Comparison of ENCODE assay signal across 28 cellular contexts in genomic region chr22:44307509-44308169, GRCh38. TPM values are rescaled to one million over a fixed set of nuclear protein-coding genes. Genes with fewer than 3 reads are reported as not detected.
DNase-seq lines count a peak whose midpoint lies in the region; ATAC-seq and TF ChIP-seq lines count a peak whose summit lies in the region.
"Had no signal": no experiment of that assay in that cellular context is flagged by ENCODE, and none has a peak within 500 bp of the region (broad histone marks: within the 10 kb centered on the region; RNA-seq: fewer than 3 reads in every experiment).

No MANE protein-coding gene starts in this region.

- no peak overlapping the region for H3K4me3 ChIP-seq in fibroblast of the aortic adventitia (ENCODE audit: low read depth, low read length)
- H3K4me3 ChIP-seq in right atrium auricular region, result no peak overlapping the region
- no peak overlapping the region for H3K4me3 ChIP-seq in ovary
- no peak overlapping the region for H3K4me3 ChIP-seq in uterus
- H3K4me3 ChIP-seq: skin epidermis, thoracic aorta had no signal

- H3K27me3 ChIP-seq in right atrium auricular region, result no peaks in the 10 kb centered on the region
- no peaks in the 10 kb centered on the region for H3K27me3 ChIP-seq in ovary
- no peaks in the 10 kb centered on the region for H3K27me3 ChIP-seq in uterus

- no peak for TF ChIP-seq EP300 in ovary (IDR thresholded peaks at IDR 0.05)

- ATAC-seq in HG03108 (IDR thresholded peaks at IDR 0.05; ENCODE audit: unreplicated experiment), result no peak
- ATAC-seq in GM19023 (IDR thresholded peaks at IDR 0.05; ENCODE audit: unreplicated experiment), result no peak
- ATAC-seq: naive thymus-derived CD8-positive, alpha-beta T cell; stimulated activated effector memory CD8-positive, alpha-beta T cell treated with anti-CD3 and anti-CD28 coated beads, Interleukin-12 subunit alpha, Interleukin-12 subunit beta, amount 100 ng/mL, for 72 hours had no signal

- H3K36me3 ChIP-seq in right atrium auricular region (no peaks in the 10 kb centered on the region), ovary (no peaks in the 10 kb centered on the region), uterus (no peaks in the 10 kb centered on the region)
- H3K36me3 ChIP-seq: thoracic aorta had no signal

- H3K4me1 ChIP-seq in right atrium auricular region (peaks cover 0 to 4% of the 10 kb centered on the region in 2 donors), ovary (ENCODE audit: insufficient read depth) (peaks cover 9% of the 10 kb centered on the region), uterus (peaks cover 20 to 45% of the 10 kb centered on the region in 2 donors)

- DNase-seq in fibroblast of the aortic adventitia (ENCODE audit: low read depth) (peak; percentile 61), right atrium auricular region (ENCODE audit: low spot score) (no peak), ovary (peak in 4 of 5 donors; percentile 49 to 74 (median 67)), uterus (peak; percentile 82 to 90), DMS53 treated with DMSO at 0.1 percent for 48 hours (lab: John Stamatoyannopoulos, UW; ENCODE audit: unreplicated experiment) (no peak)
- DNase-seq: activated CD4-positive, alpha-beta memory T cell treated with anti-CD3 and anti-CD28 coated beads, Interleukin-2, amount 10 ng/mL, durations not matched to agents 7 days and 5 days; activated CD4-positive, CD25-positive, alpha-beta regulatory T cell; activated gamma-delta T cell; activated T-cell treated with anti-CD3 and anti-CD28 coated beads for 4 hours; CD4-positive, alpha-beta T cell; DMS153; foreskin fibroblast; GF-D8; Kasumi-1; kidney; naive thymus-derived CD8-positive, alpha-beta T cell; NCI-H1930; NCI-H2227 treated with DMSO at 0.1 percent for 48 hours; NCI-H82; SHP77; stimulated activated CD4-positive, alpha-beta T cell treated with anti-CD3 and anti-CD28 coated beads, Interleukin-2, amount 100 ng/mL, for 24 hours; SW 1271 had no signal

- no peak for TF ChIP-seq CTCF in fibroblast of the aortic adventitia (IDR thresholded peaks at IDR 0.05; ENCODE audit: insufficient read depth, low read length)
- no peak for TF ChIP-seq CTCF in right atrium auricular region (IDR thresholded peaks at IDR 0.05)
- TF ChIP-seq CTCF in ovary (IDR thresholded peaks at IDR 0.05), result no peak
- TF ChIP-seq CTCF in uterus (IDR thresholded peaks at IDR 0.05), result no peak

- intact Hi-C loops in ovary (cut with DNase I) (no loop called here), uterus (cut with DNase I; ENCODE audit: low total_unique reads) (no loop called here)

- WGBS in ovary, 3 donors, result 27 to 29% (median 27%) methylated on average over 20 of the region's 20 CpGs

- TF ChIP-seq POLR2A in ovary (IDR thresholded peaks at IDR 0.05) (no peak), uterus (IDR thresholded peaks at IDR 0.05) (peak; percentile 8 to 39)

- H3K27ac ChIP-seq in right atrium auricular region (peak overlapping the region; percentile 4 to 6), ovary (peak overlapping the region in 1 of 2 donors; percentile 27), uterus (peak overlapping the region; percentile 93 to 99)

- H3K9me3 ChIP-seq in right atrium auricular region, result no peaks in the 10 kb centered on the region
- H3K9me3 ChIP-seq in ovary, result no peaks in the 10 kb centered on the region
- no peaks in the 10 kb centered on the region for H3K9me3 ChIP-seq in uterus
- H3K9me3 ChIP-seq: thoracic aorta had no signal

RNA-seq across cellular contexts. Expression of gene SHISAL1, which starts 5.1 kb away (rescaled TPM):
- total RNA-seq in fibroblast of the aortic adventitia (ENCODE audit: low replicate concordance) (0.98 and 11.4 TPM in 2 replicates), right atrium auricular region (1 to 10 TPM in 1 of 2 donors, under 1 TPM in 1; 0.26 to 2.0 TPM), ovary (1 to 10 TPM in 4 of 7 donors, under 1 TPM in 3; 0.35 to 4.5 (median 2.0) TPM), uterus (10 to 100 TPM in 2 of 4 donors, 1 to 10 TPM in 2; 4.7 to 44.2 (median 22.9) TPM)
- 1 to 10 TPM in 1 of 2 donors, under 1 TPM in 1; 0.33 to 4.2 TPM for polyA plus RNA-seq in ovary
- total RNA-seq: activated CD4-positive, alpha-beta memory T cell treated with anti-CD3 and anti-CD28 coated beads, Interleukin-2, amount 10 ng/mL, durations not matched to agents 7 days and 5 days; CD4-positive, alpha-beta T cell; naive thymus-derived CD8-positive, alpha-beta T cell; OCI-LY7 had no signal
- polyA plus RNA-seq: naive thymus-derived CD8-positive, alpha-beta T cell had no signal

Comparison
In these comparisons a context has a peak if more than half of its experiments do, and no peak if none do; other contexts are left out.
1. DNase-seq: peak in fibroblast of the aortic adventitia (single experiment), ovary (4 of 5) and uterus (2 of 2); none in right atrium auricular region (single experiment) and DMS53 treated with DMSO at 0.1 percent for 48 hours (single experiment).